In genomic region chr19:22784051-22784450, GRCh38 we compare ENCODE assay signal across 13 cellular contexts. TPM values are rescaled to one million over a fixed set of nuclear protein-coding genes. Genes with fewer than 3 reads are reported as not detected.
DNase-seq lines count a peak whose midpoint lies in the region; TF ChIP-seq lines count a peak whose summit lies in the region.
"Had no signal": no experiment of that assay in that cellular context is flagged by ENCODE, and none has a peak within 500 bp of the region (broad histone marks: within the 10 kb centered on the region; RNA-seq: fewer than 3 reads in every experiment).

ZNF99 (minus strand) TSS chr19:22784151; CDS start chr19:22784016, 135 bp downstream.

- no peak within 1 kb of the TSS for H3K9ac ChIP-seq in mucosa of rectum (ENCODE audit: low read depth in 1 of 2, low read length in 2 of 2)

- TF ChIP-seq EP300 in esophagus muscularis mucosa (IDR thresholded peaks at IDR 0.05): no peak

- H3K27me3 ChIP-seq in esophagus muscularis mucosa (peaks cover 0 to 13% (median 0%) of the 10 kb centered on the region in 4 donors), mucosa of rectum (ENCODE audit: control insufficient read depth in 2 of 2, insufficient read depth in 2 of 2, low read length in 2 of 2) (no peaks in the 10 kb centered on the region), thyroid gland (no peaks in the 10 kb centered on the region)

- intact Hi-C loops in esophagus muscularis mucosa (cut with DNase I) (no loop called here), thyroid gland (cut with DNase I) (no loop called here)

- no peaks in the 10 kb centered on the region for H3K36me3 ChIP-seq in esophagus muscularis mucosa
- H3K36me3 ChIP-seq in mucosa of rectum (ENCODE audit: control insufficient read depth in 2 of 2, insufficient read depth in 2 of 2, low read length in 2 of 2): no peaks in the 10 kb centered on the region
- no peaks in the 10 kb centered on the region for H3K36me3 ChIP-seq in thyroid gland

- peak within 1 kb of the TSS; percentile 44 to 55 (median 51) for H3K4me3 ChIP-seq in esophagus muscularis mucosa
- H3K4me3 ChIP-seq in mucosa of rectum (ENCODE audit: low read length in 2 of 2): peak within 1 kb of the TSS; percentile 35 to 41
- H3K4me3 ChIP-seq in thyroid gland (replicated peaks in 1 of 3): no peak within 1 kb of the TSS

- H3K27ac ChIP-seq in esophagus muscularis mucosa (replicated peaks in 1 of 4): no peak within 1 kb of the TSS
- H3K27ac ChIP-seq in mucosa of rectum (ENCODE audit: low read depth in 2 of 2, low read length in 2 of 2): no peak within 1 kb of the TSS
- no peak within 1 kb of the TSS for H3K27ac ChIP-seq in thyroid gland
- H3K27ac ChIP-seq: HL-60, RWPE1 had no signal

- TF ChIP-seq CTCF in esophagus muscularis mucosa (IDR thresholded peaks at IDR 0.05): no peak
- TF ChIP-seq CTCF in thyroid gland (IDR thresholded peaks at IDR 0.05): no peak

- TF ChIP-seq POLR2A in esophagus muscularis mucosa (IDR thresholded peaks at IDR 0.05; ENCODE audit: low read depth) (no peak), thyroid gland (IDR thresholded peaks at IDR 0.05) (no peak)

- 5% methylated on average over 12 of the region's 17 CpGs for WGBS in esophagus muscularis mucosa
- WGBS in thyroid gland, 2 donors: 2% methylated on average over 11 to 17 of the region's 17 CpGs

- H3K4me1 ChIP-seq in esophagus muscularis mucosa (no peaks in the 10 kb centered on the region), mucosa of rectum (ENCODE audit: control insufficient read depth in 2 of 2, insufficient read depth in 2 of 2, low read length in 2 of 2) (no peaks in the 10 kb centered on the region), thyroid gland (no peaks in the 10 kb centered on the region)

- peak; percentile 30 for DNase-seq in NCI-H82 (lab: John Stamatoyannopoulos, UW)
- DNase-seq in NCI-H82 treated with DMSO at 0.1 percent for 48 hours (lab: John Stamatoyannopoulos, UW; ENCODE audit: unreplicated experiment): no peak
- no peak for DNase-seq in esophagus muscularis mucosa (ENCODE audit: extremely low spot score)
- peak; percentile 27 to 42 for DNase-seq in thyroid gland
- no peak for DNase-seq in activated gamma-delta T cell (lab: John Stamatoyannopoulos, UW)
- no peak for DNase-seq in activated effector memory CD4-positive, alpha-beta T cell treated with anti-CD3 and anti-CD28 coated beads, Interleukin-2, amount 50 U/mL, for 16 hours
- no peak for DNase-seq in NCI-H1048 (lab: John Stamatoyannopoulos, UW)
- DNase-seq: activated CD4-positive, alpha-beta T cell treated with anti-CD3 and anti-CD28 coated beads, Interleukin-2, amount 10 ng/mL, durations not matched to agents 7 days and 5 days; NCI-H1436 had no signal

- no peaks in the 10 kb centered on the region for H3K9me3 ChIP-seq in esophagus muscularis mucosa
- H3K9me3 ChIP-seq in mucosa of rectum (ENCODE audit: control insufficient read depth in 2 of 2, low read length in 2 of 2): no peaks in the 10 kb centered on the region
- H3K9me3 ChIP-seq in thyroid gland: no peaks in the 10 kb centered on the region

RNA-seq across cellular contexts. Expression of gene ZNF99, which starts in this region (rescaled TPM):
- total RNA-seq in esophagus muscularis mucosa (under 1 TPM in 3 of 4 donors, not detected in 1; under 0.01 to 0.29 (median under 0.01) TPM), thyroid gland (under 1 TPM in 3 of 4 donors, not detected in 1; 0.22 to 0.34 (median 0.27) TPM)
- total RNA-seq: activated CD4-positive, alpha-beta T cell treated with anti-CD3 and anti-CD28 coated beads, Interleukin-2, amount 10 ng/mL, durations not matched to agents 7 days and 5 days; lung microvascular endothelial cell had no signal

Comparison
In these comparisons a context has a peak if more than half of its experiments do, and no peak if none do; other contexts are left out.
1. Peak in DNase-seq in thyroid gland; RNA of the gene not detected or under 1 TPM.
2. H3K4me3 ChIP-seq: peak in esophagus muscularis mucosa (4 of 4) and mucosa of rectum (2 of 2); none in thyroid gland (0 of 3).